In genomic region chr5:132488590-132488989, GRCh38 we compare ENCODE assay signal across 13 cellular contexts. TPM values are rescaled to one million over a fixed set of nuclear protein-coding genes. Genes with fewer than 3 reads are reported as not detected.
DNase-seq lines count a peak whose midpoint lies in the region; ATAC-seq and TF ChIP-seq lines count a peak whose summit lies in the region.
"Had no signal": no experiment of that assay in that cellular context is flagged by ENCODE, and none has a peak within 500 bp of the region (broad histone marks: within the 10 kb centered on the region; RNA-seq: fewer than 3 reads in every experiment).

No MANE protein-coding gene starts in this region.

- H3K27ac Mint-ChIP-seq in activated naive CD4-positive, alpha-beta T cell treated with anti-CD3 and anti-CD28 coated beads, Interleukin-2, amount 50 U/mL, for 24 hours, result peak overlapping the region; percentile 97
- peak overlapping the region; percentile 97 for H3K27ac Mint-ChIP-seq in activated naive CD8-positive, alpha-beta T cell
- H3K27ac Mint-ChIP-seq in type B pancreatic cell, result peak overlapping the region; percentile 74

- H3K27me3 ChIP-seq in mesenchymal stem cell (ENCODE audit: control insufficient read depth in 1 of 2, insufficient read depth in 1 of 2, low read length in 2 of 2), result no peaks in the 10 kb centered on the region

- ATAC-seq in HG03520 (IDR thresholded peaks at IDR 0.05; ENCODE audit: unreplicated experiment), result no peak
- ATAC-seq: left ventricle myocardium superior had no signal

- no peak overlapping the region for H2AFZ ChIP-seq in mesenchymal stem cell (ENCODE audit: low read depth, low read length)

- no peak overlapping the region for H3K14ac ChIP-seq in mesenchymal stem cell (ENCODE audit: low read length in 2 of 2)

- peaks cover 45 to 55% of the 10 kb centered on the region in 2 experiments for H3K36me3 ChIP-seq in mesenchymal stem cell (ENCODE audit: control insufficient read depth in 1 of 2, insufficient read depth in 2 of 2, low read depth in 1 of 2, low read length in 2 of 2)

- no peak overlapping the region for H4K91ac ChIP-seq in mesenchymal stem cell (ENCODE audit: low read length)

- WGBS in mesenchymal stem cell, result 100% methylated on average over 1 of the region's 2 CpGs

- no peak overlapping the region for H2BK5ac ChIP-seq in mesenchymal stem cell (ENCODE audit: low read depth, low read length, poor library complexity, severe bottlenecking)

- no peak for TF ChIP-seq CTCF in type B pancreatic cell (conservative IDR thresholded peaks at IDR 0.05)

- no peak overlapping the region for H2BK12ac ChIP-seq in mesenchymal stem cell (ENCODE audit: low read length in 2 of 2)

- H4K8ac ChIP-seq in mesenchymal stem cell (ENCODE audit: low read length), result no peak overlapping the region

- H3K4me1 ChIP-seq in mesenchymal stem cell (ENCODE audit: control insufficient read depth, insufficient read depth, low read depth, low read length), result peaks cover 41% of the 10 kb centered on the region

- H3K4me3 Mint-ChIP-seq in activated naive CD4-positive, alpha-beta T cell treated with anti-CD3 and anti-CD28 coated beads, Interleukin-2, amount 50 U/mL, for 24 hours, result peak overlapping the region; percentile 94
- H3K4me3 Mint-ChIP-seq in activated naive CD8-positive, alpha-beta T cell, result peak overlapping the region; percentile 97
- H3K4me3 Mint-ChIP-seq in type B pancreatic cell, result peak overlapping the region; percentile 89

- no peak overlapping the region for H2BK120ac ChIP-seq in mesenchymal stem cell (ENCODE audit: low read depth, low read length)

- no peak overlapping the region for H2AK5ac ChIP-seq in mesenchymal stem cell (ENCODE audit: low read length, severe bottlenecking)

- peak overlapping the region; percentile 91 for H3K9ac ChIP-seq in mesenchymal stem cell (ENCODE audit: low read length)

- peak overlapping the region; percentile 91 for H3K4me2 ChIP-seq in mesenchymal stem cell (ENCODE audit: low read length, poor library complexity, severe bottlenecking)

- no peak overlapping the region for H3K18ac ChIP-seq in mesenchymal stem cell (ENCODE audit: low read depth in 1 of 2, low read length in 2 of 2)

- H3K9me3 ChIP-seq in mesenchymal stem cell (ENCODE audit: control insufficient read depth, low read length), result no peaks in the 10 kb centered on the region

- peaks cover 32% of the 10 kb centered on the region for H3K79me1 ChIP-seq in mesenchymal stem cell (replicated peaks; ENCODE audit: low read length, poor library complexity, severe bottlenecking)

- no peak for DNase-seq in activated naive CD4-positive, alpha-beta T cell treated with Interleukin-2 at 50 U/mL for 16 hours
- DNase-seq in mesenchymal stem cell (peak; percentile 3), type B pancreatic cell (ENCODE audit: extremely low spot score, unreplicated experiment) (no peak), DMS114 treated with DMSO at 0.1 percent for 48 hours (lab: John Stamatoyannopoulos, UW; ENCODE audit: unreplicated experiment) (no peak), glomerular visceral epithelial cell (ENCODE audit: extremely low spot score) (no peak)
- DNase-seq: central memory CD4-positive, alpha-beta T cell; KG1; left ventricle myocardium superior had no signal

- no peak overlapping the region for H3K27ac ChIP-seq in mesenchymal stem cell (ENCODE audit: low read length, poor library complexity, severe bottlenecking)

- H3K4ac ChIP-seq in mesenchymal stem cell (ENCODE audit: low read depth in 1 of 2, low read length in 2 of 2), result no peak overlapping the region

- H3K4me1 Mint-ChIP-seq in activated naive CD4-positive, alpha-beta T cell treated with anti-CD3 and anti-CD28 coated beads, Interleukin-2, amount 50 U/mL, for 24 hours, result peaks cover 65% of the 10 kb centered on the region
- H3K4me1 Mint-ChIP-seq in activated naive CD8-positive, alpha-beta T cell (ENCODE audit: low read depth), result peaks cover 62% of the 10 kb centered on the region
- no peaks in the 10 kb centered on the region for H3K4me1 Mint-ChIP-seq in type B pancreatic cell (ENCODE audit: unreplicated experiment)

- H3K23ac ChIP-seq in mesenchymal stem cell (ENCODE audit: low read length in 2 of 2), result no peak overlapping the region

- peaks cover 55% of the 10 kb centered on the region for H3K36me3 Mint-ChIP-seq in activated naive CD4-positive, alpha-beta T cell treated with anti-CD3 and anti-CD28 coated beads, Interleukin-2, amount 50 U/mL, for 24 hours
- peaks cover 28% of the 10 kb centered on the region for H3K36me3 Mint-ChIP-seq in activated naive CD8-positive, alpha-beta T cell
- H3K36me3 Mint-ChIP-seq in type B pancreatic cell, result peaks cover 14% of the 10 kb centered on the region

- H2BK15ac ChIP-seq in mesenchymal stem cell (ENCODE audit: low read depth, poor library complexity, severe bottlenecking), result no peak overlapping the region

- peak overlapping the region in 1 of 2 experiments; percentile 92 for H3K4me3 ChIP-seq in mesenchymal stem cell (ENCODE audit: insufficient read depth in 1 of 2, low read depth in 1 of 2, low read length in 2 of 2)

- H3K27me3 Mint-ChIP-seq in activated naive CD4-positive, alpha-beta T cell treated with anti-CD3 and anti-CD28 coated beads, Interleukin-2, amount 50 U/mL, for 24 hours, result no peaks in the 10 kb centered on the region
- no peaks in the 10 kb centered on the region for H3K27me3 Mint-ChIP-seq in activated naive CD8-positive, alpha-beta T cell
- H3K27me3 Mint-ChIP-seq in type B pancreatic cell, result peaks cover 7% of the 10 kb centered on the region

- H3K9me3 Mint-ChIP-seq in activated naive CD4-positive, alpha-beta T cell treated with anti-CD3 and anti-CD28 coated beads, Interleukin-2, amount 50 U/mL, for 24 hours, result no peaks in the 10 kb centered on the region
- H3K9me3 Mint-ChIP-seq in activated naive CD8-positive, alpha-beta T cell (ENCODE audit: low read depth), result no peaks in the 10 kb centered on the region
- no peaks in the 10 kb centered on the region for H3K9me3 Mint-ChIP-seq in type B pancreatic cell

RNA-seq across cellular contexts. Expression of gene IRF1, which starts 2.0 kb away (rescaled TPM):
- polyA plus RNA-seq in mesenchymal stem cell (2013, experiment 1 of 2), result 33.6 TPM
- polyA plus RNA-seq in mesenchymal stem cell (2013, experiment 2 of 2), result 35.8 TPM
- total RNA-seq in type B pancreatic cell (ENCODE audit: low replicate concordance), result 50.1 and 77.4 TPM in 2 replicates

RNA-seq across cellular contexts. Expression of gene IL5, which starts 54.7 kb away (rescaled TPM):
- polyA plus RNA-seq in mesenchymal stem cell (2013, experiment 1 of 2), result not detected
- not detected for polyA plus RNA-seq in mesenchymal stem cell (2013, experiment 2 of 2)
- not detected in 2 replicates for total RNA-seq in type B pancreatic cell (ENCODE audit: low replicate concordance)
- total RNA-seq: Daoy, left ventricle myocardium superior, SK-MEL-5 had no signal
